8 cellular contexts compared by ENCODE assay signal in genomic region chr4:158850800-158851644, GRCh38.
DNase-seq lines count a peak whose midpoint lies in the region; ATAC-seq, FAIRE-seq and TF ChIP-seq lines count a peak whose summit lies in the region.

No MANE protein-coding gene starts in this region.

- H3K79me2 ChIP-seq in H1 (ENCODE audit: control insufficient read depth in 1 of 2, insufficient read depth in 2 of 2, low read length in 2 of 2), result no peaks in the 10 kb centered on the region

- no peak overlapping the region for H2BK15ac ChIP-seq in H1 (ENCODE audit: low read length)

- H2BK5ac ChIP-seq in H1 (ENCODE audit: low read depth, low read length), result no peak overlapping the region

- TF ChIP-seq POLR2A in H1 (IDR thresholded peaks at IDR 0.05; ENCODE audit: control extremely low read depth in 1 of 2, low read depth in 2 of 2, low read length in 2 of 2), result no peak

- H3K4ac ChIP-seq in H1 (replicated peaks; ENCODE audit: insufficient read length, low read depth, low read length), result no peak overlapping the region

- H3K27ac Mint-ChIP-seq in neural crest cell (ENCODE audit: unreplicated experiment), result no peak overlapping the region

- no peaks in the 10 kb centered on the region for H3K36me3 ChIP-seq in H1 (ENCODE audit: control insufficient read depth in 2 of 4, insufficient read depth in 4 of 4, low read length in 3 of 4)

- no peak overlapping the region for H2BK120ac ChIP-seq in H1 (replicated peaks; ENCODE audit: low read depth, low read length)

- H3K23me2 ChIP-seq in H1 (ENCODE audit: low read depth, low read length), result no peaks in the 10 kb centered on the region; the same call in 1 of the 2 replicates

- TF ChIP-seq CTCF in 22Rv1 (IDR thresholded peaks at IDR 0.05) (peak; percentile 82), GM12872 (IDR thresholded peaks at IDR 0.05; ENCODE audit: insufficient read depth, low read depth, low read length) (peak; percentile 42; the same call in 2 of the 3 replicates), H1 (IDR thresholded peaks at IDR 0.05; ENCODE audit: control extremely low read depth in 1 of 3, insufficient read depth in 1 of 3, low read depth in 1 of 3, low read length in 3 of 3) (peak in 2 of 3 experiments; percentile 33 to 39; a peak in 2 of 4 replicates), neural crest cell (conservative IDR thresholded peaks at IDR 0.05) (peak; percentile 81)

- H3K27me3 ChIP-seq in H1 (replicated peaks in 1 of 4; ENCODE audit: control insufficient read depth in 3 of 4, extremely low read depth in 1 of 4, insufficient read depth in 3 of 4, low read length in 3 of 4), result no peaks in the 10 kb centered on the region

- H4K8ac ChIP-seq in H1 (ENCODE audit: extremely low read depth, insufficient read depth, low read length), result no peak overlapping the region

- H3K27ac ChIP-seq in 22Rv1 (no peak overlapping the region), H1 (ENCODE audit: low read depth, low read length) (no peak overlapping the region)

- 81% methylated on average over 7 of the region's 7 CpGs; no CpG with 5 or more reads in 1 of the 2 experiments for WGBS in H1 (ENCODE audit: extremely low coverage in 1 of 2, insufficient coverage in 1 of 2, insufficient read length in 1 of 2, insufficient replicate concordance in 2 of 2, low coverage in 1 of 2, low lambda C conversion rate in 2 of 2, missing lambda C conversion rate in 1 of 2), 2 experiments

- H4K20me1 ChIP-seq in H1 (replicated peaks in 1 of 2; ENCODE audit: control insufficient read depth in 1 of 2, insufficient read depth in 2 of 2, low read length in 2 of 2), result no peaks in the 10 kb centered on the region

- H2BK12ac ChIP-seq in H1 (ENCODE audit: low read depth, low read length), result no peak overlapping the region

- H3K4me1 ChIP-seq in H1 (replicated peaks in 1 of 4; ENCODE audit: control insufficient read depth in 3 of 4, insufficient read depth in 4 of 4, low read length in 3 of 4), result peaks cover 0 to 12% (median 8%) of the 10 kb centered on the region in 4 experiments; a peak in 6 of 7 replicates

- no peak for ATAC-seq in GM21576 (IDR thresholded peaks at IDR 0.05; ENCODE audit: unreplicated experiment)

- CTCF ChIA-PET in H1 (lab: Charles Lee; ENCODE audit: partially characterized antibody), result interaction anchor here (0.7 to 7.7 kb wide), 50 partner anchors 10 to 611 kb away, joined by 3 to 91 read pairs (median 4); partner anchors contain the start of gene FNIP2

- H3K14ac ChIP-seq in H1 (ENCODE audit: insufficient read length), result no peak overlapping the region

- no peak overlapping the region for H3K23ac ChIP-seq in H1 (ENCODE audit: insufficient read length)

- TF ChIP-seq EP300 in H1 (IDR thresholded peaks at IDR 0.05; ENCODE audit: borderline replicate concordance in 1 of 2, low read depth in 2 of 2, low read length in 2 of 2), result no peak

- no peaks in the 10 kb centered on the region for H3K9me3 Mint-ChIP-seq in neural crest cell

- H3K9ac ChIP-seq in H1 (replicated peaks in 1 of 4; ENCODE audit: extremely low read depth in 1 of 4, low read depth in 3 of 4, low read length in 3 of 4), result no peak overlapping the region

- H3K79me1 ChIP-seq in H1 (ENCODE audit: low read depth, low read length), result no peaks in the 10 kb centered on the region

- H2AK5ac ChIP-seq in H1 (ENCODE audit: low read depth, low read length), result no peak overlapping the region

- no peak overlapping the region for H3K4me3 Mint-ChIP-seq in neural crest cell

- H3K36me3 Mint-ChIP-seq in neural crest cell (ENCODE audit: low read depth), result no peaks in the 10 kb centered on the region

- no peak overlapping the region for H2AFZ ChIP-seq in H1 (ENCODE audit: low read length)

- no peak for FAIRE-seq in H1 (lab: Jason Lieb, UNC)

- H3K56ac ChIP-seq in H1 (replicated peaks; ENCODE audit: insufficient read length, low read depth, low read length), result no peak overlapping the region

- no peak overlapping the region for H3K4me2 ChIP-seq in H1 (ENCODE audit: insufficient read depth in 1 of 2, low read depth in 2 of 2, low read length in 2 of 2)

- H3K4me3 ChIP-seq in H1 (ENCODE audit: extremely low read depth in 1 of 4, insufficient read depth in 2 of 4, low read depth in 3 of 4, low read length in 4 of 4), result no peak overlapping the region

- H3K18ac ChIP-seq in H1 (ENCODE audit: extremely low read depth, low read length), result no peak overlapping the region

- H3K4me1 Mint-ChIP-seq in neural crest cell, result peaks cover 7% of the 10 kb centered on the region

- H3K9me3 ChIP-seq in H1 (ENCODE audit: insufficient read depth in 2 of 2, low read depth in 1 of 2, low read length in 1 of 2), result no peaks in the 10 kb centered on the region

- TF ChIP-seq RAD21 in H1 (IDR thresholded peaks at IDR 0.05 in 1 of 2, conservative IDR thresholded peaks at IDR 0.05 in 1 of 2; ENCODE audit: low read depth in 2 of 2, low read length in 2 of 2), result peak; percentile 25 to 41

- no peak overlapping the region for H4K5ac ChIP-seq in H1 (ENCODE audit: insufficient read length, low read depth, low read length)

- POLR2A ChIA-PET in H1 (lab: Charles Lee; ENCODE audit: partially characterized antibody), result interaction anchor here (0.6 to 1.1 kb wide), 4 partner anchors 22 to 382 kb away, joined by 3 to 4 read pairs (median 3); no protein-coding TSS in a partner anchor

- H3K27me3 Mint-ChIP-seq in neural crest cell (ENCODE audit: low read depth), result no peaks in the 10 kb centered on the region

- H4K91ac ChIP-seq in H1 (replicated peaks; ENCODE audit: insufficient read length, low read length), result no peak overlapping the region

- DNase-seq in NCI-H748 treated with DMSO at 0.1 percent for 48 hours (lab: John Stamatoyannopoulos, UW) (peak; percentile 9), H1 (ENCODE audit: low read depth in 1 of 2, low spot score in 2 of 2) (no peak), neural crest cell (ENCODE audit: low read depth, low spot score) (no peak), NK-92 (lab: John Stamatoyannopoulos, UW; ENCODE audit: unreplicated experiment) (no peak), amniotic stem cell (lab: John Stamatoyannopoulos, UW) (no peak)

- H2BK20ac ChIP-seq in H1 (ENCODE audit: low read length), result no peak overlapping the region

TF ChIP-seq in H1, 55 proteins besides CTCF, POLR2A, EP300 and RAD21 (continues in another document):
- TF ChIP-seq GTF2F1 (IDR thresholded peaks at IDR 0.05; ENCODE audit: borderline replicate concordance, low read depth, low read length), result no peak
